Comparison of ENCODE assay signal across 8 cellular contexts in genomic region chr6:129774697-129775447, GRCh38.
DNase-seq lines count a peak whose midpoint lies in the region; ATAC-seq and TF ChIP-seq lines count a peak whose summit lies in the region.

No MANE protein-coding gene starts in this region.

- H3K4ac ChIP-seq in mesendoderm (ENCODE audit: low read depth, low read length), result peak overlapping the region; percentile 70

- H3K4me2 ChIP-seq in mesendoderm (ENCODE audit: low read length), result peak overlapping the region; percentile 64

- peak; percentile 97 for TF ChIP-seq CTCF in HFFc6 (IDR thresholded peaks at IDR 0.05)

- no peak overlapping the region for H2BK5ac ChIP-seq in mesendoderm (ENCODE audit: low read length)

- H3K36me3 Mint-ChIP-seq in HFFc6 (ENCODE audit: low read depth), result peaks cover 24% of the 10 kb centered on the region

- H3K56ac ChIP-seq in mesendoderm (ENCODE audit: low read length), result no peak overlapping the region

- H3K27me3 ChIP-seq in mesendoderm (ENCODE audit: insufficient read depth, low read length, poor library complexity), result no peaks in the 10 kb centered on the region

- H3K18ac ChIP-seq in mesendoderm (ENCODE audit: low read length), result no peak overlapping the region

- ATAC-seq in HG03521 (IDR thresholded peaks at IDR 0.05; ENCODE audit: unreplicated experiment), result no peak

- no peaks in the 10 kb centered on the region for H3K79me1 ChIP-seq in mesendoderm (ENCODE audit: low read length)

- no peak overlapping the region for H3K27ac Mint-ChIP-seq in HFFc6

- H4K8ac ChIP-seq in mesendoderm (ENCODE audit: low read depth, low read length), result no peak overlapping the region

- H2BK15ac ChIP-seq in mesendoderm (replicated peaks; ENCODE audit: low read depth), result no peak overlapping the region

- DNase-seq in DMS53 (lab: John Stamatoyannopoulos, UW), result peak; percentile 90
- peak; percentile 75 for DNase-seq in HFFc6
- DNase-seq in NCI-H446 treated with DMSO at 0.1 percent for 48 hours (lab: John Stamatoyannopoulos, UW), result peak; percentile 34
- peak; percentile 22 to 27 for DNase-seq in activated CD4-positive, alpha-beta T cell treated with anti-CD3 and anti-CD28 coated beads, Interleukin-2, amount 50 U/mL, for 4 hours
- peak; percentile 38 for DNase-seq in epidermal melanocyte (ENCODE audit: insufficient read length, low spot score)
- DNase-seq in mesendoderm, result peak; percentile 86
- DNase-seq in stimulated activated naive CD4-positive, alpha-beta T cell treated with Interleukin-2 at 50 U/mL for 16 hours (lab: John Stamatoyannopoulos, UW), result peak; percentile 39

- H2BK120ac ChIP-seq in mesendoderm (ENCODE audit: low read depth, low read length), result no peak overlapping the region

- peak overlapping the region; percentile 78 for H3K4me3 Mint-ChIP-seq in HFFc6

- no peak overlapping the region for H3K9ac ChIP-seq in mesendoderm (ENCODE audit: low read length)

- WGBS in mesendoderm (ENCODE audit: extremely low coverage, insufficient coverage, low lambda C conversion rate), result no CpG with 5 or more reads among the region's 8 CpGs

- peaks cover 9% of the 10 kb centered on the region for H3K4me1 Mint-ChIP-seq in HFFc6 (ENCODE audit: low read depth)

- H3K4me1 ChIP-seq in mesendoderm (ENCODE audit: control insufficient read depth, low read depth, low read length), result no peaks in the 10 kb centered on the region

- no peak overlapping the region for H3K23ac ChIP-seq in mesendoderm (ENCODE audit: low read length)

- no peaks in the 10 kb centered on the region; the same call in 1 of the 2 replicates for H3K27me3 Mint-ChIP-seq in HFFc6 (ENCODE audit: insufficient read depth)

- H4K5ac ChIP-seq in mesendoderm (ENCODE audit: low read length), result peak overlapping the region; percentile 72

- H3K27ac ChIP-seq in mesendoderm (ENCODE audit: low read depth, low read length), result no peak overlapping the region

- no peak overlapping the region for H3K4me3 ChIP-seq in mesendoderm (ENCODE audit: low read length)

- H2AK5ac ChIP-seq in mesendoderm (ENCODE audit: low read length), result no peak overlapping the region

- peaks cover 27% of the 10 kb centered on the region for H3K9me3 Mint-ChIP-seq in HFFc6

- H3K79me2 ChIP-seq in mesendoderm (ENCODE audit: control insufficient read depth, insufficient read depth, low read length), result no peaks in the 10 kb centered on the region

- no peaks in the 10 kb centered on the region for H3K36me3 ChIP-seq in mesendoderm (ENCODE audit: control insufficient read depth, insufficient read depth, low read length)

Comparison
In these comparisons a context has a peak if more than half of its experiments do, and no peak if none do; other contexts are left out.
1. DNase-seq: peak in every context shown above with its lines; median percentile 90 in DMS53; 86 in mesendoderm; 75 in HFFc6; 39 in stimulated activated naive CD4-positive, alpha-beta T cell treated with Interleukin-2 at 50 U/mL for 16 hours; 38 in epidermal melanocyte; 34 in NCI-H446 treated with DMSO at 0.1 percent for 48 hours; 24 in activated CD4-positive, alpha-beta T cell treated with anti-CD3 and anti-CD28 coated beads, Interleukin-2, amount 50 U/mL, for 4 hours.